In genomic region chr2:120552800-120553471, GRCh38 we compare ENCODE assay signal across 1 cellular context.
TF ChIP-seq lines count a peak whose summit lies in the region.

No MANE protein-coding gene starts in this region.

TF ChIP-seq in HepG2, 621 proteins besides CTCF, POLR2A, EP300 and RAD21 (continued from another document and continues in another):
- no peak; the same call in 1 of the 2 replicates for TF ChIP-seq YEATS2 (CRISPR knock-in tag; IDR thresholded peaks at IDR 0.05; ENCODE audit: borderline replicate concordance)
- no peak for TF ChIP-seq HES4 (CRISPR knock-in tag; IDR thresholded peaks at IDR 0.05; ENCODE audit: borderline replicate concordance)
- no peak for TF ChIP-seq NR0B2 (CRISPR knock-in tag; IDR thresholded peaks at IDR 0.05)
- TF ChIP-seq JUN (CRISPR knock-in tag; IDR thresholded peaks at IDR 0.05), result 0 out of 2 replicates have a peak, but pooled peaks have one; percentile 49
- TF ChIP-seq YY1 (IDR thresholded peaks at IDR 0.05; ENCODE audit: insufficient read depth, insufficient replicate concordance, low read depth, low read length), result peak; percentile 75
- TF ChIP-seq KDM2A (CRISPR knock-in tag; IDR thresholded peaks at IDR 0.05; ENCODE audit: borderline replicate concordance, low read depth), result peak; percentile 91
- TF ChIP-seq BCL6 (CRISPR knock-in tag; IDR thresholded peaks at IDR 0.05), result peak; percentile 79
- no peak for TF ChIP-seq SRSF4 (IDR thresholded peaks at IDR 0.05; ENCODE audit: low read depth, low read length, poor library complexity, severe bottlenecking)
- TF ChIP-seq ARID3A (IDR thresholded peaks at IDR 0.05; ENCODE audit: low read depth, low read length), result no peak
- TF ChIP-seq HMGA1 (CRISPR knock-in tag; conservative IDR thresholded peaks at IDR 0.05), result no peak
- peak; percentile 46; the same call in 1 of the 2 replicates for TF ChIP-seq ESRRA (CRISPR knock-in tag; IDR thresholded peaks at IDR 0.05; ENCODE audit: low read depth)
- peak; percentile 89 for TF ChIP-seq ZFX (CRISPR knock-in tag; IDR thresholded peaks at IDR 0.05; ENCODE audit: low read depth)
- peak; percentile 64; the same call in 1 of the 2 replicates for TF ChIP-seq ZNF788 (CRISPR knock-in tag; IDR thresholded peaks at IDR 0.05; ENCODE audit: borderline replicate concordance)
- peak; percentile 76; the same call in 1 of the 2 replicates for TF ChIP-seq ZBTB26 (CRISPR knock-in tag; IDR thresholded peaks at IDR 0.05; ENCODE audit: borderline replicate concordance)
- peak; percentile 71; the same call in 1 of the 2 replicates for TF ChIP-seq ZBTB7B (CRISPR knock-in tag; IDR thresholded peaks at IDR 0.05)
- TF ChIP-seq CERS6 (CRISPR knock-in tag; IDR thresholded peaks at IDR 0.05), result no peak
- no peak for TF ChIP-seq ZNF740 (CRISPR knock-in tag; IDR thresholded peaks at IDR 0.05)
- peak; percentile 71 for TF ChIP-seq ARID4A (CRISPR knock-in tag; IDR thresholded peaks at IDR 0.05; ENCODE audit: borderline replicate concordance)
- peak; percentile 72; the same call in 1 of the 2 replicates for TF ChIP-seq ZSCAN21 (CRISPR knock-in tag; IDR thresholded peaks at IDR 0.05; ENCODE audit: borderline replicate concordance)
- TF ChIP-seq DMAP1 (CRISPR knock-in tag; IDR thresholded peaks at IDR 0.05), result no peak
- TF ChIP-seq MATR3 (CRISPR knock-in tag; IDR thresholded peaks at IDR 0.05), result no peak
- TF ChIP-seq ZNF879 (CRISPR knock-in tag; IDR thresholded peaks at IDR 0.05), result no peak
- peak; percentile 31; the same call in 1 of the 2 replicates for TF ChIP-seq CCDC6 (CRISPR knock-in tag; IDR thresholded peaks at IDR 0.05)
- no peak for TF ChIP-seq ATM (IDR thresholded peaks at IDR 0.05; ENCODE audit: borderline replicate concordance)
- no peak for TF ChIP-seq ZNF75D (CRISPR knock-in tag; IDR thresholded peaks at IDR 0.05; ENCODE audit: borderline replicate concordance)
- peak; percentile 67 for TF ChIP-seq DPF2 (CRISPR knock-in tag; IDR thresholded peaks at IDR 0.05; ENCODE audit: borderline replicate concordance, low read depth)
- no peak for TF ChIP-seq ZNF282 (IDR thresholded peaks at IDR 0.05; ENCODE audit: partially characterized antibody)
- peak; percentile 50; the same call in 1 of the 2 replicates for TF ChIP-seq ZNF775 (CRISPR knock-in tag; IDR thresholded peaks at IDR 0.05; ENCODE audit: borderline replicate concordance)
- TF ChIP-seq RNF219 (CRISPR knock-in tag; IDR thresholded peaks at IDR 0.05), result no peak
- TF ChIP-seq ZNF549 (CRISPR knock-in tag; IDR thresholded peaks at IDR 0.05), result no peak
- TF ChIP-seq KIAA2018 (CRISPR knock-in tag; IDR thresholded peaks at IDR 0.05; ENCODE audit: borderline replicate concordance), result no peak
- TF ChIP-seq ZNF839 (CRISPR knock-in tag; IDR thresholded peaks at IDR 0.05; ENCODE audit: borderline replicate concordance), result peak; percentile 76; the same call in 1 of the 2 replicates
- no peak for TF ChIP-seq ZNF660 (CRISPR knock-in tag; IDR thresholded peaks at IDR 0.05; ENCODE audit: borderline replicate concordance, low read depth)
- TF ChIP-seq MED1 (CRISPR knock-in tag; IDR thresholded peaks at IDR 0.05), result peak; percentile 90
- peak; percentile 48; the same call in 1 of the 2 replicates for TF ChIP-seq TFAP4 (IDR thresholded peaks at IDR 0.05; ENCODE audit: borderline replicate concordance, low read depth)
- peak; percentile 91 for TF ChIP-seq GATAD2A (CRISPR knock-in tag; IDR thresholded peaks at IDR 0.05)
- TF ChIP-seq ZNF12 (CRISPR knock-in tag; IDR thresholded peaks at IDR 0.05), result peak; percentile 62; the same call in 1 of the 2 replicates
- TF ChIP-seq ZNF558 (CRISPR knock-in tag; IDR thresholded peaks at IDR 0.05; ENCODE audit: borderline replicate concordance), result 0 out of 2 replicates have a peak, but pooled peaks have one; percentile 56
- peak; percentile 90 for TF ChIP-seq SAP130 (CRISPR knock-in tag; IDR thresholded peaks at IDR 0.05; ENCODE audit: low read depth)
